Comparison of ENCODE assay signal across 17 cellular contexts in the genomic region with DNA sequence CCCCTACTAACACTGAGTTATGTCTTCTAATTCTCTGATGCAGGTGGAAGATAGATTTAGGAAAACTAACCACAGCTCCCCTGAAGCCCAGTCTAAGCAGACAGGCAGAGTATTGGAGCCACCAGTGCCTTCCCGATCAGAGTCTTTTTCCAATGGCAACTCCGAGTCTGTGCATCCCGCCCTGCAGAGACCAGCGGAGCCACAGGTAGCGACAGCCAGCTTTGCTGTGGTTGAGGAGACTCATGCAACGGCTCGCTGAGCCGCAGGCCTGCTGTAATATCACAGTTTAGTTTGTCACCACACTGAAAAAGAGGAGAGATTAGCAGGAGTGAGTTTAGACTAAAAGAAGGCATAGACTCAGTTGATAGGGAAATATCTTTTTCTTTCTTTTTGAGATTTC.
"Had no signal": no experiment of that assay in that cellular context is flagged by ENCODE, and none has a peak within 500 bp of the region (broad histone marks: within the 10 kb centered on the region; RNA-seq: fewer than 3 reads in every experiment).

No MANE protein-coding gene starts in this region.

- DNase-seq: activated CD4-positive, alpha-beta memory T cell treated with anti-CD3 and anti-CD28 coated beads for 36 hours; activated CD4-positive, CD25-positive, alpha-beta regulatory T cell treated with anti-CD3 and anti-CD28 coated beads, Interleukin-2, amount 50 U/mL, for 72 hours; activated naive CD4-positive, alpha-beta T cell treated with Interleukin-2 at 50 U/mL for 16 hours; amniotic stem cell; central memory CD4-positive, alpha-beta T cell; esophagus squamous epithelium; hypothalamus; kidney; SK-N-SH; stimulated activated naive CD8-positive, alpha-beta T cell treated with anti-CD3 and anti-CD28 coated beads, Interleukin-15, amount 100 ng/mL, for 72 hours; T1000; upper lobe of left lung had no signal

- H3K4me1 ChIP-seq: neural progenitor cell had no signal

- FAIRE-seq: endothelial cell of umbilical vein, kidney had no signal

- H3K9me3 Mint-ChIP-seq: activated CD4-positive, alpha-beta memory T cell treated with anti-CD3 and anti-CD28 coated beads for 36 hours; neural progenitor cell; stimulated activated naive CD8-positive, alpha-beta T cell treated with anti-CD3 and anti-CD28 coated beads, Interleukin-15, amount 100 ng/mL, for 72 hours; T-cell had no signal

- H3K27me3 ChIP-seq: esophagus squamous epithelium, neural progenitor cell, upper lobe of left lung had no signal

- H3K27ac Mint-ChIP-seq: activated CD4-positive, alpha-beta memory T cell treated with anti-CD3 and anti-CD28 coated beads for 36 hours had no signal

- H3K4me3 ChIP-seq: coronary artery, esophagus squamous epithelium, neural progenitor cell, upper lobe of left lung had no signal

- H3K27me3 Mint-ChIP-seq: activated CD4-positive, alpha-beta memory T cell treated with anti-CD3 and anti-CD28 coated beads for 36 hours; stimulated activated naive CD8-positive, alpha-beta T cell treated with anti-CD3 and anti-CD28 coated beads, Interleukin-15, amount 100 ng/mL, for 72 hours; T-cell had no signal

- H3K4me3 Mint-ChIP-seq: activated CD4-positive, alpha-beta memory T cell treated with anti-CD3 and anti-CD28 coated beads for 36 hours; neural progenitor cell; stimulated activated naive CD8-positive, alpha-beta T cell treated with anti-CD3 and anti-CD28 coated beads, Interleukin-15, amount 100 ng/mL, for 72 hours; T-cell had no signal

- H2AFZ ChIP-seq: neural progenitor cell had no signal

- H3K9ac ChIP-seq: neural progenitor cell, SK-N-SH had no signal

- ATAC-seq: sciatic nerve; stimulated activated naive CD8-positive, alpha-beta T cell treated with anti-CD3 and anti-CD28 coated beads, Interleukin-15, amount 100 ng/mL, for 72 hours; T-cell had no signal

- H3K27ac ChIP-seq: coronary artery, esophagus squamous epithelium, neural progenitor cell, upper lobe of left lung had no signal

- H3K9me3 ChIP-seq: esophagus squamous epithelium, SK-N-SH, upper lobe of left lung had no signal

- H3K4me2 ChIP-seq: neural progenitor cell, SK-N-SH had no signal
